Comparison of ENCODE assay signal across 15 cellular contexts in genomic region chr7:42671627-42672026, GRCh38.
DNase-seq lines count a peak whose midpoint lies in the region; ATAC-seq and TF ChIP-seq lines count a peak whose summit lies in the region.
"Had no signal": no experiment of that assay in that cellular context is flagged by ENCODE, and none has a peak within 500 bp of the region (broad histone marks: within the 10 kb centered on the region; RNA-seq: fewer than 3 reads in every experiment).

No MANE protein-coding gene starts in this region.

- peak; percentile 55 for DNase-seq in AG09309 (ENCODE audit: low read depth)
- DNase-seq in HT1080 (ENCODE audit: low read depth): peak; percentile 59
- peak; percentile 26 for DNase-seq in astrocyte of the spinal cord (ENCODE audit: low read depth, low spot score)
- DNase-seq in foreskin keratinocyte: peak; percentile 81 to 83
- no peak for DNase-seq in amniotic stem cell (lab: John Stamatoyannopoulos, UW)
- no peak for DNase-seq in SIG-M5 (lab: John Stamatoyannopoulos, UW)
- no peak for DNase-seq in CD14-positive monocyte (ENCODE audit: low spot score)
- DNase-seq: adrenal gland, left colon, NCI-H2029, NCI-H526 had no signal

- in situ Hi-C loops in astrocyte of the spinal cord (cut with HindIII; ENCODE audit: low sequenced_read_pairs): no loop called here

- H3K4me1 ChIP-seq in foreskin keratinocyte: peaks cover 5% of the 10 kb centered on the region
- H3K4me1 ChIP-seq: adrenal gland had no signal

- H3K27me3 Mint-ChIP-seq in CD14-positive monocyte (ENCODE audit: low read depth in 3 of 3): peaks cover 1 to 3% (median 2%) of the 10 kb centered on the region in 3 donors
- H3K27me3 Mint-ChIP-seq: stimulated activated naive CD8-positive, alpha-beta T cell treated with anti-CD3 and anti-CD28 coated beads, Interleukin-15, Interleukin-2, amounts not matched to agents 100 ng/mL and 50 ng/mL, for 24 hours had no signal

- no peak overlapping the region for H3K27ac Mint-ChIP-seq in CD14-positive monocyte
- H3K27ac Mint-ChIP-seq: activated T-helper 2 cell treated with anti-CD3 and anti-CD28 coated beads, Interferon-gamma antibody, Interleukin-2, Interleukin-4, amounts not matched to agents 10 μg/mL and 5 μg/mL and 100 μg/mL, durations not matched to agents 14 hours and 24 hours and 36 hours; stimulated activated naive CD8-positive, alpha-beta T cell treated with anti-CD3 and anti-CD28 coated beads, Interleukin-15, Interleukin-2, amounts not matched to agents 100 ng/mL and 50 ng/mL, for 24 hours had no signal

- TF ChIP-seq CTCF in AG09309 (IDR thresholded peaks at IDR 0.05; ENCODE audit: control insufficient read depth, insufficient read depth, low read depth, low read length, missing control alignments) (no peak), astrocyte of the spinal cord (IDR thresholded peaks at IDR 0.05; ENCODE audit: low read depth, low read length) (no peak), foreskin keratinocyte (conservative IDR thresholded peaks at IDR 0.05) (no peak), CD14-positive monocyte (IDR thresholded peaks at IDR 0.05) (no peak)

- peaks cover 2 to 10% (median 8%) of the 10 kb centered on the region in 7 donors for H3K9me3 Mint-ChIP-seq in CD14-positive monocyte

- ATAC-seq in foreskin keratinocyte (peak; percentile 84), HG03135 (IDR thresholded peaks at IDR 0.05; ENCODE audit: unreplicated experiment) (no peak)
- ATAC-seq: left colon had no signal

- H3K27me3 ChIP-seq in foreskin keratinocyte: no peaks in the 10 kb centered on the region
- H3K27me3 ChIP-seq: adrenal gland had no signal

- no peak overlapping the region for H3K4me3 ChIP-seq in AG09309 (ENCODE audit: control insufficient read depth, low read depth, low read length)
- H3K4me3 ChIP-seq in astrocyte of the spinal cord (ENCODE audit: low read depth, low read length): no peak overlapping the region
- H3K4me3 ChIP-seq: adrenal gland had no signal

- intact Hi-C loops in CD14-positive monocyte (cut with micrococcal nuclease): no loop called here

- peak overlapping the region; percentile 42 for H3K27ac ChIP-seq in foreskin keratinocyte
- H3K27ac ChIP-seq: adrenal gland, VCaP had no signal

- no peaks in the 10 kb centered on the region for H3K4me1 Mint-ChIP-seq in CD14-positive monocyte

- no peak overlapping the region for H3K4me3 Mint-ChIP-seq in CD14-positive monocyte
- H3K4me3 Mint-ChIP-seq: stimulated activated naive CD8-positive, alpha-beta T cell treated with anti-CD3 and anti-CD28 coated beads, Interleukin-15, Interleukin-2, amounts not matched to agents 100 ng/mL and 50 ng/mL, for 24 hours had no signal

- H3K36me3 Mint-ChIP-seq in CD14-positive monocyte: no peaks in the 10 kb centered on the region

Comparison
In these comparisons a context has a peak if more than half of its experiments do, and no peak if none do; other contexts are left out.
1. DNase-seq: peak in AG09309 (single experiment), HT1080 (single experiment), astrocyte of the spinal cord (single experiment) and foreskin keratinocyte (2 of 2); none in amniotic stem cell (single experiment), SIG-M5 (single experiment) and CD14-positive monocyte (single experiment).